In genomic region chr11:77814848-77815247, GRCh38 we compare ENCODE assay signal across 1 cellular context.
TF ChIP-seq lines count a peak whose summit lies in the region.

No MANE protein-coding gene starts in this region.

TF ChIP-seq in GM12878, 131 proteins besides CTCF, POLR2A, EP300 and RAD21:
- TF ChIP-seq BACH1 (IDR thresholded peaks at IDR 0.05; ENCODE audit: borderline replicate concordance) (no peak), CBX5 (IDR thresholded peaks at IDR 0.05; ENCODE audit: low read depth) (0 out of 2 replicates have a peak, but pooled peaks have one; percentile 74)
